ENCODE assay signal across 8 cellular contexts in genomic region chr6:34055223-34055933, GRCh38.
DNase-seq lines count a peak whose midpoint lies in the region; ATAC-seq and TF ChIP-seq lines count a peak whose summit lies in the region.

No MANE protein-coding gene starts in this region.

- no peaks in the 10 kb centered on the region for H3K27me3 ChIP-seq in Panc1 (ENCODE audit: control insufficient read depth, insufficient read depth, low read length)
- peaks cover 12% of the 10 kb centered on the region for H3K27me3 ChIP-seq in osteoblast (ENCODE audit: insufficient read depth, low read length)
- no peaks in the 10 kb centered on the region for H3K27me3 ChIP-seq in thoracic aorta (replicated peaks; ENCODE audit: insufficient read depth)

- H3K9me3 ChIP-seq in Panc1 (ENCODE audit: control insufficient read depth, insufficient read depth, low read depth, low read length) (no peaks in the 10 kb centered on the region), osteoblast (ENCODE audit: low read depth, low read length) (no peaks in the 10 kb centered on the region), thoracic aorta (no peaks in the 10 kb centered on the region)

- H3K4me1 ChIP-seq in Panc1 (ENCODE audit: control insufficient read depth, insufficient read depth, low read length) (no peaks in the 10 kb centered on the region), osteoblast (ENCODE audit: insufficient read depth, low read length) (peaks cover 8% of the 10 kb centered on the region), thoracic aorta (ENCODE audit: control insufficient read depth in 1 of 2, low read depth in 2 of 2) (peaks cover 0 to 6% of the 10 kb centered on the region in 2 donors)

- H3K27me3 Mint-ChIP-seq in activated T-cell treated with anti-CD3 and anti-CD28 coated beads, Interleukin-2, amount 50 U/mL, for 4 hours (ENCODE audit: low read depth), result peaks cover 4% of the 10 kb centered on the region

- H3K36me3 Mint-ChIP-seq in activated T-cell treated with anti-CD3 and anti-CD28 coated beads, Interleukin-2, amount 50 U/mL, for 4 hours (ENCODE audit: insufficient read depth), result no peaks in the 10 kb centered on the region

- ATAC-seq in Panc1, result peak; percentile 92
- ATAC-seq in activated T-cell treated with anti-CD3 and anti-CD28 coated beads, Interleukin-2, amount 50 U/mL, for 4 hours, result peak; percentile 83 to 86
- no peak for ATAC-seq in thoracic aorta (ENCODE audit: insufficient number of reproducible peaks, low FRiP score, low read depth)
- ATAC-seq in GM18498 (IDR thresholded peaks at IDR 0.05; ENCODE audit: unreplicated experiment), result no peak

- H3K4me3 Mint-ChIP-seq in activated T-cell treated with anti-CD3 and anti-CD28 coated beads, Interleukin-2, amount 50 U/mL, for 4 hours, result no peak overlapping the region

- no peaks in the 10 kb centered on the region for H4K20me1 ChIP-seq in osteoblast (ENCODE audit: insufficient read depth, low read length)

- no peak overlapping the region for H3K4me3 ChIP-seq in Panc1 (ENCODE audit: low read depth in 2 of 2, low read length in 2 of 2)
- no peak overlapping the region for H3K4me3 ChIP-seq in fibroblast of the aortic adventitia (ENCODE audit: low read depth, low read length)
- H3K4me3 ChIP-seq in osteoblast (ENCODE audit: insufficient read depth, low read length), result no peak overlapping the region
- H3K4me3 ChIP-seq in thoracic aorta, result no peak overlapping the region

- DNase-seq in Caki2 (ENCODE audit: low read depth) (peak; percentile 56), HuH-7 (ENCODE audit: low spot score) (peak; percentile 84), Panc1 (ENCODE audit: low read depth, low spot score) (peak; percentile 35), fibroblast of the aortic adventitia (ENCODE audit: low read depth) (peak; percentile 49), osteoblast (ENCODE audit: insufficient read length, low spot score, missing footprints) (peak; percentile 93), thoracic aorta (ENCODE audit: low spot score) (no peak)
- peak; percentile 56 for DNase-seq in activated T-cell treated with anti-CD3 and anti-CD28 coated beads, Interleukin-2, amount 50 U/mL, for 4 hours

- intact Hi-C loops in Panc1 (cut with micrococcal nuclease; ENCODE audit: unreplicated experiment), result loop anchor here (2.0 kb wide), 1 partner anchor 99 kb away; no protein-coding TSS in a partner anchor

- H3K4me2 ChIP-seq in osteoblast (ENCODE audit: insufficient read depth, low read length), result no peak overlapping the region

- H2AFZ ChIP-seq in osteoblast (ENCODE audit: low read length), result no peak overlapping the region

- in situ Hi-C loops in Caki2 (cut with HindIII; ENCODE audit: low pct_unique_long_range_greater_than_20kb, low sequenced_read_pairs) (no loop called here), Panc1 (cut with HindIII; ENCODE audit: low pct_unique_long_range_greater_than_20kb, low sequenced_read_pairs) (no loop called here)

- TF ChIP-seq CTCF in Panc1 (IDR thresholded peaks at IDR 0.05) (peak; percentile 95), fibroblast of the aortic adventitia (IDR thresholded peaks at IDR 0.05; ENCODE audit: insufficient read depth, low read length) (peak; percentile 83), osteoblast (IDR thresholded peaks at IDR 0.05; ENCODE audit: extremely low read depth, low read depth, low read length) (peak; percentile 83), thoracic aorta (IDR thresholded peaks at IDR 0.05) (peak; percentile 52)

- BruUV-seq in Panc1 (replicated peaks; lab: Mats Ljungman, UMichigan), result no TSS peak

- H3K9me3 Mint-ChIP-seq in activated T-cell treated with anti-CD3 and anti-CD28 coated beads, Interleukin-2, amount 50 U/mL, for 4 hours, result no peaks in the 10 kb centered on the region

- POLR2A ChIA-PET in Panc1 (lab: Charles Lee), result no interaction called here

- H3K36me3 ChIP-seq in Panc1 (ENCODE audit: control insufficient read depth, insufficient read depth, low read length) (no peaks in the 10 kb centered on the region), osteoblast (ENCODE audit: insufficient read depth, low read length) (no peaks in the 10 kb centered on the region), thoracic aorta (no peaks in the 10 kb centered on the region)

- H3K27ac ChIP-seq in Panc1 (ENCODE audit: low read length) (no peak overlapping the region), osteoblast (ENCODE audit: low read depth, low read length) (no peak overlapping the region), thoracic aorta (no peak overlapping the region)

- no peaks in the 10 kb centered on the region for H3K79me2 ChIP-seq in osteoblast (ENCODE audit: insufficient read depth, low read length)

- CTCF ChIA-PET in Panc1 (lab: Charles Lee), result interaction anchor here (0.6 to 1.5 kb wide), 17 partner anchors 9 to 912 kb away, joined by 3 to 12 read pairs (median 4); partner anchors contain the start of genes GRM4 and UQCC2

- H3K4me1 Mint-ChIP-seq in activated T-cell treated with anti-CD3 and anti-CD28 coated beads, Interleukin-2, amount 50 U/mL, for 4 hours (ENCODE audit: low read depth), result no peaks in the 10 kb centered on the region

Comparison
In these comparisons a context has a peak if more than half of its experiments do, and no peak if none do; other contexts are left out.
1. ATAC-seq: peak in Panc1 (single experiment) and activated T-cell treated with anti-CD3 and anti-CD28 coated beads, Interleukin-2, amount 50 U/mL, for 4 hours (2 of 2); none in thoracic aorta (single experiment) and GM18498 (single experiment).
2. Peak in every context shown above with its lines, with median percentiles within 50 percentile points of each other: CTCF ChIP-seq.